In the genomic region with DNA sequence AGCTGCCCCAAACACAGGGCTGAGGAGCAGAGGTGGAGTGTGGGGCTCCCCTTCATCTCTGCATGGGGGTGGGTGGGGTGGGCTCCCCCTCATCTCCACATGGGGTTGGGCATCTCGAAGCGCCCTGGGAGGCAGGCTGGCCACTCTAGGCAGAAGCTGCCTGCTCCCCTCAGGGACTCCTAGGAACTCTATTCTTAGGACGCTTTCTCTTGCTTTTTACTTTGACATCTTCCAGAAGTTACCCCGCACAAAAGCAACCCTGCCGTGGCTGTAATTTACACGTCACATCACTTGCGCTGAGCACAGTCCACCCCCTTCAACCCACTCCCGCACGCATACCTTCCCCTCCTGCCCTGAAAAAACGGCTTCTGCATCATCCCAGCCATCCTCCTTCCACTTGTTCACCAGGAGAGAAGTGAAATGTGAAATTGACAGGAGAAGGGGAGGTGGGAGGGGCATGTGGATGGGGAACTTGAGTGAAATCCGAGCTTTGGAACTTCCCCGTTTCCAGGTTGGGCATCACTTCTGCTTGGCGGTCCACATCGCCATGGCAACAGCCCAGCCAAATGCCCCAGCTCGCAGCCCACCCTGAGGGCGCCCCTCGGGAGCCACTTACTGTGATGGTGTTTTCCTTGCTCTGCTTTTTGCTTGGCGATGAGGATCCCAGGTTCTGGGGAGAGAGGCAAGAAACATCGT, we compare ENCODE assay signal across 1 cellular context.
TF ChIP-seq lines count a peak whose summit lies in the region.

No MANE protein-coding gene starts in this region.

TF ChIP-seq in H1, 55 proteins besides CTCF, POLR2A, EP300 and RAD21:
- TF ChIP-seq ASH2L (IDR thresholded peaks at IDR 0.05; ENCODE audit: low read length): no peak
- no peak for TF ChIP-seq RFX5 (IDR thresholded peaks at IDR 0.05; ENCODE audit: borderline replicate concordance, low read depth, low read length)
